19 cellular contexts compared by ENCODE assay signal in the genomic region with DNA sequence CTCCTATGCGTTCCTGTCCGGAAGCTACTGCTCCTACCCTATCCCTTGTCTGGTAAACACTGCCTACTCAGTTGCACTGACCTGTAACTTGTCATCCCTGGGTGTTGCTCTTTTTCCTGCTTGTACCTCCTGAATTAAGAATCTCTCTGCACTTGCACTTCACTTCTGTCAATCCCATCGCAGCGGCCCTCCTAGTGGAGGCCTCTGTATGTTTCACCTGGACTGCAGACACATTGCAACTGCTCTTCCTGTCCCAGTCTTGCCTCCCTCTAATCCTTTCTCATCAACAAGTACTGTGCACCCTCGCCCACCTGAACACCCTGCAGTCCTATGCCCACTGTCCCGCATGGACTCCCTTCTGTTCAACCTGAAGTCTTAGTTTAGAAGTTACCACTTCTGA.
"Had no signal": no experiment of that assay in that cellular context is flagged by ENCODE, and none has a peak within 500 bp of the region (broad histone marks: within the 10 kb centered on the region; RNA-seq: fewer than 3 reads in every experiment).

No MANE protein-coding gene starts in this region.

- H3K9me3 Mint-ChIP-seq: central memory CD8-positive, alpha-beta T cell; naive thymus-derived CD4-positive, alpha-beta T cell; type B pancreatic cell had no signal

- FAIRE-seq: endothelial cell of umbilical vein had no signal

- H3K36me3 Mint-ChIP-seq: brain had no signal

- H3K4me1 Mint-ChIP-seq: brain; central memory CD8-positive, alpha-beta T cell had no signal

- H3K27me3 ChIP-seq: esophagus squamous epithelium, SJSA1, suprapubic skin had no signal

- DNase-seq: amygdala; effector CD4-positive, alpha-beta T cell; esophagus squamous epithelium; hypothalamus; left ventricle myocardium inferior; naive thymus-derived CD4-positive, alpha-beta T cell; occipital lobe; stimulated activated CD4-positive, alpha-beta T cell treated with anti-CD3 and anti-CD28 coated beads, Interleukin-4, amount 100 ng/mL, for 24 hours; stimulated activated naive CD4-positive, alpha-beta T cell treated with Interleukin-2 at 50 U/mL for 16 hours; SW 1271 had no signal

- H3K27me3 Mint-ChIP-seq: brain; central memory CD8-positive, alpha-beta T cell; naive thymus-derived CD4-positive, alpha-beta T cell; type B pancreatic cell had no signal

- H3K27ac Mint-ChIP-seq: brain, type B pancreatic cell had no signal

- H3K9me3 ChIP-seq: esophagus squamous epithelium, left ventricle myocardium inferior, SJSA1, suprapubic skin had no signal

- H3K36me3 ChIP-seq: esophagus squamous epithelium, left ventricle myocardium inferior, SJSA1, suprapubic skin had no signal

- ATAC-seq: naive thymus-derived CD4-positive, alpha-beta T cell had no signal

- H3K4me3 ChIP-seq: coronary artery, esophagus squamous epithelium, left ventricle myocardium inferior, SJSA1, skin epidermis, suprapubic skin had no signal

- H3K27ac ChIP-seq: coronary artery, esophagus squamous epithelium, left ventricle myocardium inferior, SJSA1, skin epidermis, suprapubic skin, VCaP had no signal

- H3K4me3 Mint-ChIP-seq: brain; central memory CD8-positive, alpha-beta T cell; type B pancreatic cell had no signal
